In the genomic region with DNA sequence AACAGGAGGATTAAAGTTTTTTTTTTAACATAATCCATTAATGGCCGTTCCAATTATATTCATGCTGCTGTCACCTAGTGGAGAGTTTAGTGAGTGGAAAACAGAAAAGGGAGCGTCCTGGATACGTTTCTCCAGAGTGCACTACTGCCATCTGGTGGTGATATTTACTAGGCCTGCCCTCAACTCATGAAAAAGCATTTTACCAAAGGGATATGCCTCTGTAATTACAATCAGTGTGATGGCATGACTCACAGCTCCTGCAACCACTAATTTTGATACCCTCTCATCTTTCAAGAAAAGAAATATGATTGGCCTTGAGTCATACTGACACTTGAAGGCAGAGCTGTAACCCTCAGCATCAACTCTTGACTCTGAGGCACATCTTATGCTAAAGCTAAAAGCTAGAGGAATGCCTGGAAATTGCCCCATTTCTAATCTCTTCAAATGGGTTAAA, we compare ENCODE assay signal across 8 cellular contexts. TPM values are rescaled to one million over a fixed set of nuclear protein-coding genes. Genes with fewer than 3 reads are reported as not detected.
A peak's percentile ranks its signal among the peaks of the same experiment; 100 is the strongest.
DNase-seq lines count a peak whose midpoint lies in the region; ATAC-seq, FAIRE-seq and TF ChIP-seq lines count a peak whose summit lies in the region.

No MANE protein-coding gene starts in this region.

- H2BK5ac ChIP-seq in H9 (ENCODE audit: insufficient read length, low read length), result no peak overlapping the region

- H3K79me2 ChIP-seq in H9 (ENCODE audit: insufficient read depth, low read length) (no peaks in the 10 kb centered on the region), osteoblast (ENCODE audit: insufficient read depth, low read length) (no peaks in the 10 kb centered on the region)

- no peak overlapping the region for H3K4ac ChIP-seq in H9 (ENCODE audit: low read depth, low read length)

- DNase-seq in GM12864 (ENCODE audit: low read depth) (peak; percentile 52), H9 (peak; percentile 69), Peyer's patch (peak in 2 of 3 donors; percentile 37 to 82), foreskin fibroblast (peak; percentile 83 to 95), osteoblast (ENCODE audit: insufficient read length, low spot score, missing footprints) (peak; percentile 81), urothelium cell line (ENCODE audit: low spot score) (peak; percentile 73)

- H3K79me1 ChIP-seq in H9 (ENCODE audit: insufficient read depth, low read depth, low read length, poor library complexity, severe bottlenecking), result no peaks in the 10 kb centered on the region

- H3K14ac ChIP-seq in H9 (ENCODE audit: insufficient read depth, low read length), result no peak overlapping the region

- H3K9ac ChIP-seq in H9 (ENCODE audit: extremely low read depth, insufficient read length, low read length), result no peak overlapping the region

- WGBS in H9 (ENCODE audit: extremely low coverage, insufficient read length, low lambda C conversion rate), result no CpG with 5 or more reads among the region's 3 CpGs

- H2BK12ac ChIP-seq in H9 (ENCODE audit: insufficient read length, low read depth, low read length), result no peak overlapping the region

- peaks cover 9 to 17% of the 10 kb centered on the region in 2 experiments for H3K4me1 Mint-ChIP-seq in H9
- H3K4me1 Mint-ChIP-seq in activated T-helper 17 cell treated with anti-CD3 and anti-CD28 coated beads, Interleukin-2, amount 50 U/mL, for 72 hours, result no peaks in the 10 kb centered on the region

- H3K27me3 Mint-ChIP-seq in H9 (ENCODE audit: low read depth), result no peaks in the 10 kb centered on the region
- H3K27me3 Mint-ChIP-seq in activated T-helper 17 cell treated with anti-CD3 and anti-CD28 coated beads, Interleukin-2, amount 50 U/mL, for 72 hours, result no peaks in the 10 kb centered on the region

- H3K23ac ChIP-seq in H9 (ENCODE audit: insufficient read length, low read depth, low read length), result no peak overlapping the region

- H3K27me3 ChIP-seq in H9 (ENCODE audit: insufficient read depth, low read length) (no peaks in the 10 kb centered on the region), Peyer's patch (no peaks in the 10 kb centered on the region), osteoblast (ENCODE audit: insufficient read depth, low read length) (no peaks in the 10 kb centered on the region)

- H2BK120ac ChIP-seq in H9 (ENCODE audit: low read depth, low read length, poor library complexity, severe bottlenecking), result no peak overlapping the region

- H3K18ac ChIP-seq in H9 (ENCODE audit: insufficient read length, low read depth, low read length), result no peak overlapping the region

- no peaks in the 10 kb centered on the region for H4K20me1 ChIP-seq in H9 (ENCODE audit: control insufficient read depth, insufficient read depth, insufficient read length)
- no peaks in the 10 kb centered on the region for H4K20me1 ChIP-seq in osteoblast (ENCODE audit: insufficient read depth, low read length)

- H3K4me2 ChIP-seq in H9 (ENCODE audit: insufficient read depth, insufficient read length, low read length) (no peak overlapping the region), osteoblast (ENCODE audit: insufficient read depth, low read length) (no peak overlapping the region)

- TF ChIP-seq CTCF in GM12864 (IDR thresholded peaks at IDR 0.05; ENCODE audit: low read depth, low read length, missing control alignments), result peak; percentile 90
- peak; percentile 99 for TF ChIP-seq CTCF in H9 (conservative IDR thresholded peaks at IDR 0.05)
- peak; percentile 99 for TF ChIP-seq CTCF in LNCAP (IDR thresholded peaks at IDR 0.05)
- peak; percentile 33 to 100 (median 94) for TF ChIP-seq CTCF in Peyer's patch (IDR thresholded peaks at IDR 0.05)
- TF ChIP-seq CTCF in foreskin fibroblast (IDR thresholded peaks at IDR 0.05; ENCODE audit: low read depth, low read length), result peak; percentile 99
- peak; percentile 99 for TF ChIP-seq CTCF in osteoblast (IDR thresholded peaks at IDR 0.05; ENCODE audit: extremely low read depth, low read depth, low read length)

- H3K36me3 ChIP-seq in Peyer's patch (no peaks in the 10 kb centered on the region), osteoblast (ENCODE audit: insufficient read depth, low read length) (no peaks in the 10 kb centered on the region)

- H3K9me3 Mint-ChIP-seq in H9, result no peaks in the 10 kb centered on the region
- no peaks in the 10 kb centered on the region for H3K9me3 Mint-ChIP-seq in activated T-helper 17 cell treated with anti-CD3 and anti-CD28 coated beads, Interleukin-2, amount 50 U/mL, for 72 hours

- H3K9me3 ChIP-seq in H9 (ENCODE audit: control insufficient read depth, low read depth, low read length) (no peaks in the 10 kb centered on the region), Peyer's patch (no peaks in the 10 kb centered on the region), osteoblast (ENCODE audit: low read depth, low read length) (no peaks in the 10 kb centered on the region)

- no peak overlapping the region for H4K8ac ChIP-seq in H9 (replicated peaks; ENCODE audit: insufficient read length, low read depth, low read length)

- no peaks in the 10 kb centered on the region for H3K23me2 ChIP-seq in H9 (ENCODE audit: insufficient read length, low read depth, low read length, poor library complexity, severe bottlenecking)

- H3K4me1 ChIP-seq in H9 (ENCODE audit: insufficient read depth, low read length) (no peaks in the 10 kb centered on the region; the same call in 1 of the 2 replicates), Peyer's patch (no peaks in the 10 kb centered on the region), osteoblast (ENCODE audit: insufficient read depth, low read length) (no peaks in the 10 kb centered on the region)

- H3K4me3 Mint-ChIP-seq in H9, result no peak overlapping the region
- no peak overlapping the region for H3K4me3 Mint-ChIP-seq in activated T-helper 17 cell treated with anti-CD3 and anti-CD28 coated beads, Interleukin-2, amount 50 U/mL, for 72 hours

- no peak overlapping the region for H3K27ac Mint-ChIP-seq in H9
- no peak overlapping the region for H3K27ac Mint-ChIP-seq in activated T-helper 17 cell treated with anti-CD3 and anti-CD28 coated beads, Interleukin-2, amount 50 U/mL, for 72 hours

- H3K4me3 ChIP-seq in GM12864 (ENCODE audit: low read depth, low read length) (no peak overlapping the region), Peyer's patch (no peak overlapping the region), foreskin fibroblast (ENCODE audit: low read depth in 1 of 2, low read length in 2 of 2) (no peak overlapping the region), osteoblast (ENCODE audit: insufficient read depth, low read length) (no peak overlapping the region)

- H4K91ac ChIP-seq in H9 (ENCODE audit: insufficient read length, low read depth, low read length), result no peak overlapping the region

- peak; percentile 5 for FAIRE-seq in urothelium cell line (lab: Jason Lieb, UNC)

- peak; percentile 96 for ATAC-seq in activated T-helper 17 cell treated with anti-CD3 and anti-CD28 coated beads, Interleukin-2, amount 50 U/mL, for 72 hours (replicated peaks)

- no peak overlapping the region for H3K56ac ChIP-seq in H9 (ENCODE audit: insufficient read length, low read depth, low read length)

- no peak overlapping the region for H3T11ph ChIP-seq in H9 (ENCODE audit: low read length)

- no peak overlapping the region for H4K5ac ChIP-seq in H9 (ENCODE audit: insufficient read length, low read depth, low read length)

- no peak overlapping the region for H3K27ac ChIP-seq in H9 (ENCODE audit: insufficient read length, low read depth, low read length)
- H3K27ac ChIP-seq in Peyer's patch, result no peak overlapping the region
- H3K27ac ChIP-seq in osteoblast (ENCODE audit: low read depth, low read length), result no peak overlapping the region

- no peak for TF ChIP-seq POLR2A in Peyer's patch (IDR thresholded peaks at IDR 0.05)

- no peak overlapping the region for H2BK20ac ChIP-seq in H9 (ENCODE audit: low read depth, low read length, poor library complexity, severe bottlenecking)

- H2AK5ac ChIP-seq in H9 (ENCODE audit: insufficient read length, low read length), result no peak overlapping the region

- no peaks in the 10 kb centered on the region for H3K36me3 Mint-ChIP-seq in H9 (ENCODE audit: insufficient read depth in 1 of 3, low read depth in 3 of 3)
- no peaks in the 10 kb centered on the region for H3K36me3 Mint-ChIP-seq in activated T-helper 17 cell treated with anti-CD3 and anti-CD28 coated beads, Interleukin-2, amount 50 U/mL, for 72 hours (ENCODE audit: low read depth)

- no peak overlapping the region for H2BK15ac ChIP-seq in H9 (ENCODE audit: low read depth, low read length)

- no peak overlapping the region for H2AFZ ChIP-seq in H9 (ENCODE audit: low read length)
- no peak overlapping the region for H2AFZ ChIP-seq in osteoblast (ENCODE audit: low read length)

RNA-seq across cellular contexts. Expression of a gene that starts 20.1 kb away (rescaled TPM):
- total RNA-seq in H9 (2021), result 0.09 TPM in 1 of 2 replicates, not detected in the other
- total RNA-seq in Peyer's patch, result not detected
- total RNA-seq in activated T-helper 17 cell treated with anti-CD3 and anti-CD28 coated beads, Interleukin-2, amount 50 U/mL, for 72 hours, result under 1 TPM in 1 of 2 donors, not detected in 1; 0.13 TPM
- not detected in 2 replicates for total RNA-seq in osteoblast
